Comparison of ENCODE assay signal across 1 cellular context in genomic region chr17:82838386-82839063, GRCh38.
TF ChIP-seq lines count a peak whose summit lies in the region.

No MANE protein-coding gene starts in this region.

TF ChIP-seq in HepG2, 621 proteins besides CTCF, POLR2A, EP300 and RAD21 (continued from another document and continues in another):
- peak; percentile 70; the same call in 1 of the 2 replicates for TF ChIP-seq ZBED4 (CRISPR knock-in tag; IDR thresholded peaks at IDR 0.05; ENCODE audit: borderline replicate concordance)
- TF ChIP-seq SP5 (CRISPR knock-in tag; IDR thresholded peaks at IDR 0.05; ENCODE audit: borderline replicate concordance, low read depth) = peak; percentile 71
- peak; percentile 71; the same call in 1 of the 2 replicates for TF ChIP-seq TGIF2 (CRISPR knock-in tag; IDR thresholded peaks at IDR 0.05)
- TF ChIP-seq KAT8 (CRISPR knock-in tag; IDR thresholded peaks at IDR 0.05) = peak; percentile 67; the same call in 1 of the 2 replicates
- peak; percentile 80; the same call in 1 of the 2 replicates for TF ChIP-seq DMAP1 (CRISPR knock-in tag; IDR thresholded peaks at IDR 0.05)
- peak; percentile 10; the same call in 1 of the 2 replicates for TF ChIP-seq GABPB1 (CRISPR knock-in tag; IDR thresholded peaks at IDR 0.05)
- no peak for TF ChIP-seq STAT5B (CRISPR knock-in tag; IDR thresholded peaks at IDR 0.05)
- peak; percentile 75; the same call in 1 of the 2 replicates for TF ChIP-seq REPIN1 (CRISPR knock-in tag; IDR thresholded peaks at IDR 0.05; ENCODE audit: borderline replicate concordance, low read depth)
- TF ChIP-seq ZNF292 (CRISPR knock-in tag; IDR thresholded peaks at IDR 0.05; ENCODE audit: borderline replicate concordance, low read depth) = peak; percentile 39; the same call in 1 of the 2 replicates
- TF ChIP-seq THAP11 (CRISPR knock-in tag; IDR thresholded peaks at IDR 0.05) = peak; percentile 80
- TF ChIP-seq ZHX1 (CRISPR knock-in tag; IDR thresholded peaks at IDR 0.05; ENCODE audit: low read depth) = peak; percentile 92
- peak; percentile 63 for TF ChIP-seq NCOA2 (CRISPR knock-in tag; IDR thresholded peaks at IDR 0.05)
- peak; percentile 98 for TF ChIP-seq GATAD2A (CRISPR knock-in tag; IDR thresholded peaks at IDR 0.05)
- TF ChIP-seq TOPORS (CRISPR knock-in tag; IDR thresholded peaks at IDR 0.05) = no peak
- TF ChIP-seq NFE2L1 (CRISPR knock-in tag; IDR thresholded peaks at IDR 0.05; ENCODE audit: borderline replicate concordance) = no peak
- TF ChIP-seq ZSCAN21 (CRISPR knock-in tag; IDR thresholded peaks at IDR 0.05; ENCODE audit: borderline replicate concordance) = peak; percentile 70; the same call in 1 of the 2 replicates
- peak; percentile 84 for TF ChIP-seq TARDBP (CRISPR knock-in tag; IDR thresholded peaks at IDR 0.05)
- peak; percentile 60; the same call in 1 of the 2 replicates for TF ChIP-seq SKIL (CRISPR knock-in tag; IDR thresholded peaks at IDR 0.05; ENCODE audit: borderline replicate concordance)
- 0 out of 2 replicates have a peak, but pooled peaks have one; percentile 29 for TF ChIP-seq HOXA9 (CRISPR knock-in tag; IDR thresholded peaks at IDR 0.05; ENCODE audit: borderline replicate concordance)
- no peak for TF ChIP-seq ZSCAN20 (CRISPR knock-in tag; IDR thresholded peaks at IDR 0.05; ENCODE audit: borderline replicate concordance)
- no peak for TF ChIP-seq ZNF557 (CRISPR knock-in tag; IDR thresholded peaks at IDR 0.05)
- TF ChIP-seq HMGXB3 (CRISPR knock-in tag; IDR thresholded peaks at IDR 0.05; ENCODE audit: borderline replicate concordance) = 0 out of 2 replicates have a peak, but pooled peaks have one; percentile 34
- no peak for TF ChIP-seq THAP8 (CRISPR knock-in tag; IDR thresholded peaks at IDR 0.05; ENCODE audit: borderline replicate concordance)
- peak; percentile 72; the same call in 1 of the 2 replicates for TF ChIP-seq JUND (CRISPR knock-in tag; IDR thresholded peaks at IDR 0.05)
- TF ChIP-seq JARID2 (CRISPR knock-in tag; IDR thresholded peaks at IDR 0.05; ENCODE audit: insufficient replicate concordance) = no peak
- TF ChIP-seq NFYC (CRISPR knock-in tag; IDR thresholded peaks at IDR 0.05) = 0 out of 2 replicates have a peak, but pooled peaks have one; percentile 37
- no peak for TF ChIP-seq ZNF550 (CRISPR knock-in tag; IDR thresholded peaks at IDR 0.05; ENCODE audit: borderline replicate concordance)
- no peak for TF ChIP-seq HNF1A (IDR thresholded peaks at IDR 0.05; ENCODE audit: low read depth)
- 0 out of 2 replicates have a peak, but pooled peaks have one; percentile 33 for TF ChIP-seq HNF1A (CRISPR knock-in tag; IDR thresholded peaks at IDR 0.05; ENCODE audit: borderline replicate concordance)
- TF ChIP-seq ZNF281 (CRISPR knock-in tag; IDR thresholded peaks at IDR 0.05; ENCODE audit: borderline replicate concordance) = peak; percentile 59; the same call in 1 of the 2 replicates
- 0 out of 2 replicates have a peak, but pooled peaks have one; percentile 27 for TF ChIP-seq NR2F6 (IDR thresholded peaks at IDR 0.05)
- TF ChIP-seq NR2F6 (CRISPR knock-in tag; IDR thresholded peaks at IDR 0.05) = peak; percentile 64; the same call in 1 of the 2 replicates
- TF ChIP-seq SAP130 (CRISPR knock-in tag; IDR thresholded peaks at IDR 0.05; ENCODE audit: low read depth) = peak; percentile 83
